1 cellular context compared by ENCODE assay signal in the genomic region with DNA sequence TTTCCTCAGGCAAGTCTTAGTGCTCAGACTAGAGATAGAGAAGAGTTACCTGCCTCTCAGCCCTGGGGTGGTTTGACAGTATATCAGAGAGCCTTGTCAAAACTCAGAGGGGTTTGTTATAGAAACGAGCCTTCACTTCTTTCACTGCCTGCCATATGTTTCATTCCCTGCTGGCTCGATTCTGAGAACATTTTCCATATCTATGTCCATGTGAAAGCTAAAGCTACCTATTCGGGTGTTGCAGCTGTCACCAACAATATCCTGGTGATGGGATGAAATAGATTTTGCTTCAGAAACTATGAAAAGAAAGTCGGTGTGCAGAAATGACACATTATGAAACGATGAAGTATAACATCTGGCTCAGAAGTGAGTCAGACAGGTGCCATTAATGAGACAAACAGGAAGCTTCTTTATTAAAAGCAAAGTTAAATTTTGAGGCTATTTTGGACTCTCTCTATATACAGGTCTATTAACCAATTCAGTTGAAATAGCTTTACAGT.
A peak's percentile ranks its signal among the peaks of the same experiment; 100 is the strongest.
TF ChIP-seq lines count a peak whose summit lies in the region.

No MANE protein-coding gene starts in this region.

TF ChIP-seq in GM12878, 131 proteins besides CTCF, POLR2A, EP300 and RAD21 (continued from another document):
- TF ChIP-seq, protein P1, sequence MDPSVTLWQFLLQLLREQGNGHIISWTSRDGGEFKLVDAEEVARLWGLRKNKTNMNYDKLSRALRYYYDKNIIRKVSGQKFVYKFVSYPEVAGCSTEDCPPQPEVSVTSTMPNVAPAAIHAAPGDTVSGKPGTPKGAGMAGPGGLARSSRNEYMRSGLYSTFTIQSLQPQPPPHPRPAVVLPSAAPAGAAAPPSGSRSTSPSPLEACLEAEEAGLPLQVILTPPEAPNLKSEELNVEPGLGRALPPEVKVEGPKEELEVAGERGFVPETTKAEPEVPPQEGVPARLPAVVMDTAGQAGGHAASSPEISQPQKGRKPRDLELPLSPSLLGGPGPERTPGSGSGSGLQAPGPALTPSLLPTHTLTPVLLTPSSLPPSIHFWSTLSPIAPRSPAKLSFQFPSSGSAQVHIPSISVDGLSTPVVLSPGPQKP (IDR thresholded peaks at IDR 0.05; ENCODE audit: low read depth, low read length), result no peak
- TF ChIP-seq SUZ12 (IDR thresholded peaks at IDR 0.05; ENCODE audit: unreplicated experiment), result no peak
- peak; percentile 94 for TF ChIP-seq FOXM1 (IDR thresholded peaks at IDR 0.05; ENCODE audit: low read depth, low read length)
- TF ChIP-seq, protein P2, sequence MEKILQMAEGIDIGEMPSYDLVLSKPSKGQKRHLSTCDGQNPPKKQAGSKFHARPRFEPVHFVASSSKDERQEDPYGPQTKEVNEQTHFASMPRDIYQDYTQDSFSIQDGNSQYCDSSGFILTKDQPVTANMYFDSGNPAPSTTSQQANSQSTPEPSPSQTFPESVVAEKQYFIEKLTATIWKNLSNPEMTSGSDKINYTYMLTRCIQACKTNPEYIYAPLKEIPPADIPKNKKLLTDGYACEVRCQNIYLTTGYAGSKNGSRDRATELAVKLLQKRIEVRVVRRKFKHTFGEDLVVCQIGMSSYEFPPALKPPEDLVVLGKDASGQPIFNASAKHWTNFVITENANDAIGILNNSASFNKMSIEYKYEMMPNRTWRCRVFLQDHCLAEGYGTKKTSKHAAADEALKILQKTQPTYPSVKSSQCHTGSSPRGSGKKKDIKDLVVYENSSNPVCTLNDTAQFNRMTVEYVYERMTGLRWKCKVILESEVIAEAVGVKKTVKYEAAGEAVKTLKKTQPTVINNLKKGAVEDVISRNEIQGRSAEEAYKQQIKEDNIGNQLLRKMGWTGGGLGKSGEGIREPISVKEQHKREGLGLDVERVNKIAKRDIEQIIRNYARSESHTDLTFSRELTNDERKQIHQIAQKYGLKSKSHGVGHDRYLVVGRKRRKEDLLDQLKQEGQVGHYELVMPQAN (conservative IDR thresholded peaks at IDR 0.05), result no peak
- no peak for TF ChIP-seq YY1 (IDR thresholded peaks at IDR 0.05; ENCODE audit: low read depth, low read length)
- peak; percentile 74 for TF ChIP-seq RUNX3 (IDR thresholded peaks at IDR 0.05; ENCODE audit: low read length)
- no peak for TF ChIP-seq HDAC6 (IDR thresholded peaks at IDR 0.05; ENCODE audit: unreplicated experiment)
- TF ChIP-seq, protein P3, sequence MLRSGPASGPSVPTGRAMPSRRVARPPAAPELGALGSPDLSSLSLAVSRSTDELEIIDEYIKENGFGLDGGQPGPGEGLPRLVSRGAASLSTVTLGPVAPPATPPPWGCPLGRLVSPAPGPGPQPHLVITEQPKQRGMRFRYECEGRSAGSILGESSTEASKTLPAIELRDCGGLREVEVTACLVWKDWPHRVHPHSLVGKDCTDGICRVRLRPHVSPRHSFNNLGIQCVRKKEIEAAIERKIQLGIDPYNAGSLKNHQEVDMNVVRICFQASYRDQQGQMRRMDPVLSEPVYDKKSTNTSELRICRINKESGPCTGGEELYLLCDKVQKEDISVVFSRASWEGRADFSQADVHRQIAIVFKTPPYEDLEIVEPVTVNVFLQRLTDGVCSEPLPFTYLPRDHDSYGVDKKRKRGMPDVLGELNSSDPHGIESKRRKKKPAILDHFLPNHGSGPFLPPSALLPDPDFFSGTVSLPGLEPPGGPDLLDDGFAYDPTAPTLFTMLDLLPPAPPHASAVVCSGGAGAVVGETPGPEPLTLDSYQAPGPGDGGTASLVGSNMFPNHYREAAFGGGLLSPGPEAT (IDR thresholded peaks at IDR 0.05; ENCODE audit: low read depth), result peak; percentile 37; the same call in 1 of the 2 replicates
- TF ChIP-seq, protein P4, sequence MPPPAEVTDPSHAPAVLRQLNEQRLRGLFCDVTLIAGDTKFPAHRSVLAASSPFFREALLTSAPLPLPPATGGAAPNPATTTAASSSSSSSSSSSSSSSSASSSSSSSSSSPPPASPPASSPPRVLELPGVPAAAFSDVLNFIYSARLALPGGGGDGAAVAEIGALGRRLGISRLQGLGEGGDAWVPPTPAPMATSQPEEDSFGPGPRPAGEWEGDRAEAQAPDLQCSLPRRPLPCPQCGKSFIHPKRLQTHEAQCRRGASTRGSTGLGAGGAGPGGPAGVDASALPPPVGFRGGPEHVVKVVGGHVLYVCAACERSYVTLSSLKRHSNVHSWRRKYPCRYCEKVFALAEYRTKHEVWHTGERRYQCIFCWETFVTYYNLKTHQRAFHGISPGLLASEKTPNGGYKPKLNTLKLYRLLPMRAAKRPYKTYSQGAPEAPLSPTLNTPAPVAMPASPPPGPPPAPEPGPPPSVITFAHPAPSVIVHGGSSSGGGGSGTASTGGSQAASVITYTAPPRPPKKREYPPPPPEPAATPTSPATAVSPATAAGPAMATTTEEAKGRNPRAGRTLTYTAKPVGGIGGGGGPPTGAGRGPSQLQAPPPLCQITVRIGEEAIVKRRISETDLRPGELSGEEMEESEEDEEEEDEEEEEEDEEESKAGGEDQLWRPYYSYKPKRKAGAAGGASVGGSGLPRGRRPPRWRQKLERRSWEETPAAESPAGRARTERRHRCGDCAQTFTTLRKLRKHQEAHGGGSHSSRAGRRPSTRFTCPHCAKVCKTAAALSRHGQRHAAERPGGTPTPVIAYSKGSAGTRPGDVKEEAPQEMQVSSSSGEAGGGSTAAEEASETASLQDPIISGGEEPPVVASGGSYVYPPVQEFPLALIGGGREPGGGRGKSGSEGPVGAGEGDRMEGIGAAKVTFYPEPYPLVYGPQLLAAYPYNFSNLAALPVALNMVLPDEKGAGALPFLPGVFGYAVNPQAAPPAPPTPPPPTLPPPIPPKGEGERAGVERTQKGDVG (CRISPR knock-in tag; IDR thresholded peaks at IDR 0.05), result no peak
- TF ChIP-seq BRCA1 (IDR thresholded peaks at IDR 0.05; ENCODE audit: low read depth, low read length), result no peak
- TF ChIP-seq, protein P5, sequence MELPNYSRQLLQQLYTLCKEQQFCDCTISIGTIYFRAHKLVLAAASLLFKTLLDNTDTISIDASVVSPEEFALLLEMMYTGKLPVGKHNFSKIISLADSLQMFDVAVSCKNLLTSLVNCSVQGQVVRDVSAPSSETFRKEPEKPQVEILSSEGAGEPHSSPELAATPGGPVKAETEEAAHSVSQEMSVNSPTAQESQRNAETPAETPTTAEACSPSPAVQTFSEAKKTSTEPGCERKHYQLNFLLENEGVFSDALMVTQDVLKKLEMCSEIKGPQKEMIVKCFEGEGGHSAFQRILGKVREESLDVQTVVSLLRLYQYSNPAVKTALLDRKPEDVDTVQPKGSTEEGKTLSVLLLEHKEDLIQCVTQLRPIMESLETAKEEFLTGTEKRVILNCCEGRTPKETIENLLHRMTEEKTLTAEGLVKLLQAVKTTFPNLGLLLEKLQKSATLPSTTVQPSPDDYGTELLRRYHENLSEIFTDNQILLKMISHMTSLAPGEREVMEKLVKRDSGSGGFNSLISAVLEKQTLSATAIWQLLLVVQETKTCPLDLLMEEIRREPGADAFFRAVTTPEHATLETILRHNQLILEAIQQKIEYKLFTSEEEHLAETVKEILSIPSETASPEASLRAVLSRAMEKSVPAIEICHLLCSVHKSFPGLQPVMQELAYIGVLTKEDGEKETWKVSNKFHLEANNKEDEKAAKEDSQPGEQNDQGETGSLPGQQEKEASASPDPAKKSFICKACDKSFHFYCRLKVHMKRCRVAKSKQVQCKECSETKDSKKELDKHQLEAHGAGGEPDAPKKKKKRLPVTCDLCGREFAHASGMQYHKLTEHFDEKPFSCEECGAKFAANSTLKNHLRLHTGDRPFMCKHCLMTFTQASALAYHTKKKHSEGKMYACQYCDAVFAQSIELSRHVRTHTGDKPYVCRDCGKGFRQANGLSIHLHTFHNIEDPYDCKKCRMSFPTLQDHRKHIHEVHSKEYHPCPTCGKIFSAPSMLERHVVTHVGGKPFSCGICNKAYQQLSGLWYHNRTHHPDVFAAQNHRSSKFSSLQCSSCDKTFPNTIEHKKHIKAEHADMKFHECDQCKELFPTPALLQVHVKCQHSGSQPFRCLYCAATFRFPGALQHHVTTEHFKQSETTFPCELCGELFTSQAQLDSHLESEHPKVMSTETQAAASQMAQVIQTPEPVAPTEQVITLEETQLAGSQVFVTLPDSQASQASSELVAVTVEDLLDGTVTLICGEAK (IDR thresholded peaks at IDR 0.05; ENCODE audit: borderline replicate concordance), result no peak
- no peak for TF ChIP-seq POU2F2 (IDR thresholded peaks at IDR 0.05; ENCODE audit: borderline replicate concordance, low read depth, low read length)
- TF ChIP-seq, protein P6, sequence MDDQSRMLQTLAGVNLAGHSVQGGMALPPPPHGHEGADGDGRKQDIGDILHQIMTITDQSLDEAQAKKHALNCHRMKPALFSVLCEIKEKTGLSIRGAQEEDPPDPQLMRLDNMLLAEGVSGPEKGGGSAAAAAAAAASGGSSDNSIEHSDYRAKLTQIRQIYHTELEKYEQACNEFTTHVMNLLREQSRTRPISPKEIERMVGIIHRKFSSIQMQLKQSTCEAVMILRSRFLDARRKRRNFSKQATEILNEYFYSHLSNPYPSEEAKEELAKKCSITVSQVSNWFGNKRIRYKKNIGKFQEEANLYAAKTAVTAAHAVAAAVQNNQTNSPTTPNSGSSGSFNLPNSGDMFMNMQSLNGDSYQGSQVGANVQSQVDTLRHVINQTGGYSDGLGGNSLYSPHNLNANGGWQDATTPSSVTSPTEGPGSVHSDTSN (IDR thresholded peaks at IDR 0.05; ENCODE audit: insufficient replicate concordance, low read depth, low read length), result peak; percentile 70
- TF ChIP-seq, protein P7, sequence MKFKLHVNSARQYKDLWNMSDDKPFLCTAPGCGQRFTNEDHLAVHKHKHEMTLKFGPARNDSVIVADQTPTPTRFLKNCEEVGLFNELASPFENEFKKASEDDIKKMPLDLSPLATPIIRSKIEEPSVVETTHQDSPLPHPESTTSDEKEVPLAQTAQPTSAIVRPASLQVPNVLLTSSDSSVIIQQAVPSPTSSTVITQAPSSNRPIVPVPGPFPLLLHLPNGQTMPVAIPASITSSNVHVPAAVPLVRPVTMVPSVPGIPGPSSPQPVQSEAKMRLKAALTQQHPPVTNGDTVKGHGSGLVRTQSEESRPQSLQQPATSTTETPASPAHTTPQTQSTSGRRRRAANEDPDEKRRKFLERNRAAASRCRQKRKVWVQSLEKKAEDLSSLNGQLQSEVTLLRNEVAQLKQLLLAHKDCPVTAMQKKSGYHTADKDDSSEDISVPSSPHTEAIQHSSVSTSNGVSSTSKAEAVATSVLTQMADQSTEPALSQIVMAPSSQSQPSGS (IDR thresholded peaks at IDR 0.05; ENCODE audit: low read length), result peak; percentile 91
- no peak for TF ChIP-seq YBX1 (IDR thresholded peaks at IDR 0.05)
- no peak for TF ChIP-seq BMI1 (IDR thresholded peaks at IDR 0.05; ENCODE audit: borderline replicate concordance)
- no peak for TF ChIP-seq PAX8 (IDR thresholded peaks at IDR 0.05)
- TF ChIP-seq CREM (IDR thresholded peaks at IDR 0.05; ENCODE audit: low read depth), result peak; percentile 83
- TF ChIP-seq ZNF207 (IDR thresholded peaks at IDR 0.05; ENCODE audit: borderline replicate concordance), result no peak
- no peak for TF ChIP-seq ZZZ3 (IDR thresholded peaks at IDR 0.05; ENCODE audit: control insufficient read depth, insufficient read length, low read depth)
- TF ChIP-seq CBX5 (IDR thresholded peaks at IDR 0.05; ENCODE audit: low read depth), result 0 out of 2 replicates have a peak, but pooled peaks have one; percentile 28
TF ChIP-seq in GM12878: peak in this region for 34.
